In the genomic region with DNA sequence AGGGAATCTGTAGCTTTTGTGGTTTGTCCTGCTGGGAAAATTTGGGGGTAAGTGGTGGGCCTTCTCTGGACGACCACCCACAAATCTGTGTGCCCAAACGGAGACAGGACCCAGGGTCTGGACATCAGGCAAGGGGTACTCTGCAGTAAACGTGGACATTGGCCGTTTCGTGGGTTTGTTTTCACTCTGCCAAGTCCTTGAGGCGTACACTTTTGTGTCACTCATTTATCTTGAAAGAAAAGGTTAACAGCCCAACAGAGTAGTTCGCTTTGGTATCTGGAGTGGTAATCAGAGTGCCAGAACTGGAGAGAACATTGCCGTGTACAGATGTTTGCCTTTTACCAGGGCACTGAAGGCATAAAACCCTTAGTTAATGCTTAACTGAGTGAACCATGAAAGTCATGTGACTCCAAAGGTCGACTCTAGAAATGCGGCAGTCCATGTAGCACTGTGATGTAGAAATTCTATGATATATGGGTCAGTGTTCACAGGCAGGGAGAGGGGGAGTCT, we compare ENCODE assay signal across 6 cellular contexts. TPM values are rescaled to one million over a fixed set of nuclear protein-coding genes. Genes with fewer than 3 reads are reported as not detected.
DNase-seq lines count a peak whose midpoint lies in the region; ATAC-seq and TF ChIP-seq lines count a peak whose summit lies in the region.

No MANE protein-coding gene starts in this region.

- H4K20me1 ChIP-seq in neural progenitor cell (ENCODE audit: low read depth), result peaks cover 38% of the 10 kb centered on the region

- H3F3A ChIP-seq in neural progenitor cell (ENCODE audit: low read depth), result peaks cover 35% of the 10 kb centered on the region

- no peaks in the 10 kb centered on the region for H3K27me3 ChIP-seq in AG04450 (ENCODE audit: control insufficient read depth, insufficient read depth, low read length)
- H3K27me3 ChIP-seq in neural progenitor cell, result no peaks in the 10 kb centered on the region

- peaks cover 35% of the 10 kb centered on the region for H3K4me1 ChIP-seq in neural progenitor cell

- CTCF ChIA-PET in AG04450 (lab: Charles Lee), result interaction anchor here (0.5 to 0.6 kb wide), 2 partner anchors 299 to 361 kb away, joined by 3 to 9 read pairs; no protein-coding TSS in a partner anchor

- H3K79me2 ChIP-seq in neural progenitor cell (ENCODE audit: low read depth), result peaks cover 57% of the 10 kb centered on the region

- no peaks in the 10 kb centered on the region for H3K36me3 ChIP-seq in neural progenitor cell

- H3K27ac ChIP-seq in AG04450 (ENCODE audit: low read depth, low read length) (peak overlapping the region; percentile 90), caudate nucleus (ENCODE audit: low read depth, low read length) (peak overlapping the region; percentile 74), neural progenitor cell (peak overlapping the region; percentile 96)

- no peaks in the 10 kb centered on the region for H3K9me3 Mint-ChIP-seq in neural progenitor cell

- peaks cover 2% of the 10 kb centered on the region for H3K36me3 Mint-ChIP-seq in neural progenitor cell

- peaks cover 42% of the 10 kb centered on the region for H3K4me1 Mint-ChIP-seq in neural progenitor cell

- no peak for TF ChIP-seq CTCF in AG04450 (IDR thresholded peaks at IDR 0.05; ENCODE audit: low read depth, low read length)
- no peak for TF ChIP-seq CTCF in neural progenitor cell (IDR thresholded peaks at IDR 0.05)

- H2AFZ ChIP-seq in neural progenitor cell (replicated peaks), result no peak overlapping the region

- H3K4me2 ChIP-seq in neural progenitor cell, result peak overlapping the region; percentile 89

- H3K4me3 ChIP-seq in AG04450 (ENCODE audit: low read depth, low read length) (peak overlapping the region; percentile 96), neural progenitor cell (peak overlapping the region; percentile 93)

- peak overlapping the region; percentile 96 for H3K4me3 Mint-ChIP-seq in neural progenitor cell

- ATAC-seq in HG03159 (IDR thresholded peaks at IDR 0.05; ENCODE audit: unreplicated experiment) (peak; percentile 36), HG02610 (IDR thresholded peaks at IDR 0.05; ENCODE audit: unreplicated experiment) (no peak)

- POLR2A ChIA-PET in AG04450 (lab: Yijun Ruan, JAX), result interaction anchor here (0.6 to 2.8 kb wide), 3 partner anchors 15 to 78 kb away, joined by 3 to 20 read pairs (median 5); a partner anchor contains a TSS

- H3K27me3 Mint-ChIP-seq in neural progenitor cell (ENCODE audit: insufficient read depth, low read depth), result peaks cover 5% of the 10 kb centered on the region

- peak overlapping the region; percentile 85 for H3K9ac ChIP-seq in neural progenitor cell

- DNase-seq in AG04450 (ENCODE audit: low read depth, low spot score) (no peak), caudate nucleus (lab: John Stamatoyannopoulos, UW) (no peak), neural progenitor cell (ENCODE audit: low spot score) (no peak)
- DNase-seq in central memory CD4-positive, alpha-beta T cell, result no peak

- H3K9me3 ChIP-seq in AG04450 (ENCODE audit: control insufficient read depth, insufficient read depth, low read length) (no peaks in the 10 kb centered on the region), neural progenitor cell (ENCODE audit: low read depth) (no peaks in the 10 kb centered on the region)

- H3K27ac Mint-ChIP-seq in neural progenitor cell, result peak overlapping the region; percentile 87

RNA-seq across cellular contexts. Expression of a gene that starts 15.4 kb away (rescaled TPM):
- polyA plus RNA-seq in AG04450 (2011; rRNA removed), result 23.1 and 28.8 TPM in 2 replicates
- 15.8 and 16.3 TPM in 2 replicates for polyA minus RNA-seq in AG04450 (2011; rRNA and poly(A)+ RNA removed)
- total RNA-seq in neural progenitor cell (ENCODE audit: low replicate concordance), result 14.8 and 21.3 TPM in 2 replicates

RNA-seq across cellular contexts. Expression of a gene that starts 15.6 kb away (rescaled TPM):
- polyA plus RNA-seq in AG04450 (2011; rRNA removed), result 1.6 and 1.8 TPM in 2 replicates
- 1.7 and 2.4 TPM in 2 replicates for polyA minus RNA-seq in AG04450 (2011; rRNA and poly(A)+ RNA removed)
- 1.4 and 2.2 TPM in 2 replicates for total RNA-seq in neural progenitor cell (ENCODE audit: low replicate concordance)

RNA-seq across cellular contexts. Expression of a gene that starts 36.4 kb away (rescaled TPM):
- polyA plus RNA-seq in AG04450 (2011; rRNA removed), result not detected in 2 replicates
- not detected in 2 replicates for polyA minus RNA-seq in AG04450 (2011; rRNA and poly(A)+ RNA removed)
- not detected in 2 replicates for total RNA-seq in neural progenitor cell (ENCODE audit: low replicate concordance)

RNA-seq across cellular contexts. Expression of a gene that starts 41.9 kb away (rescaled TPM):
- 28.9 and 38.6 TPM in 2 replicates for polyA plus RNA-seq in AG04450 (2011; rRNA removed)
- 28.3 and 29.8 TPM in 2 replicates for polyA minus RNA-seq in AG04450 (2011; rRNA and poly(A)+ RNA removed)
- 26.7 and 40.8 TPM in 2 replicates for total RNA-seq in neural progenitor cell (ENCODE audit: low replicate concordance)

RNA-seq across cellular contexts. Expression of a gene that starts 57.9 kb away (rescaled TPM):
- 10.7 and 10.9 TPM in 2 replicates for polyA plus RNA-seq in AG04450 (2011; rRNA removed)
- polyA minus RNA-seq in AG04450 (2011; rRNA and poly(A)+ RNA removed), result 7.4 and 9.0 TPM in 2 replicates
- total RNA-seq in neural progenitor cell (ENCODE audit: low replicate concordance), result 9.9 and 17.8 TPM in 2 replicates
